In the genomic region with DNA sequence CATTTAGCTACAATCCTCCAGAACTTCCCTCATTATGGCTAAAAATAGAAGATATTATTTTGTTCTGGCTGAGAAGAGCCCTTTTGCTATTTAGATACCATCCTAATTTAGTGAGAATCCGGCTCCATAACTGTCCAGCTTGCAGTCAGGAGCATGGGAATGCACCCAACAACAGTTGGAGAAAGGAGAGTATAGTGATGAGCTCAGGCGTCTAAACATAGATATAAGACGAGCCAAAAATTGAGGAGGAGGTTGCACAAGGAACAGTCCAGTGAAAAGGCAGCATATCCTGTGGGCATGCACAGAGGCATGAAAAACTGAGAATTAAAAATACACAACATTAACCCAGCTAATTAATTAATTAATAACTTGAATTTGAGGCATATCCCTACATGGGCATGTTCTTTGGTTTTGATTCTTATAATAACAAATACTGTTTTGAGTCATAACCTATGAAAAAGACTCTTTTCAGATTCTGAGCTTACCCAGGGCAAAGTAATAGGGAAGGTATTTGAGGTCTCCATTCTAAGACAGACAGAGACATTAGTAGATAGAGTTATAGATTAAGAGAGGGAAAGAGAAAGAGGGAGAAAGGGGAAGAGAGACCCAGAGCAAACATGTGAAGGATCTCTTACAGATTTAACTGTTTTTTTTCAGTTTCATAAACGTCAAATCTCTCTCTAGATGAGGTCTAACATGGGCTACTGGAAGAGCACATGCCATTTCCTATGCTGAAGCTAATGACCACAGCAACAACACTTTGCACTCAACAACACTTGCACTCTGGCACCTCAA, we compare ENCODE assay signal across 12 cellular contexts.
A peak's percentile ranks its signal among the peaks of the same experiment; 100 is the strongest.
DNase-seq lines count a peak whose midpoint lies in the region; ATAC-seq and TF ChIP-seq lines count a peak whose summit lies in the region.
"Had no signal": no experiment of that assay in that cellular context is flagged by ENCODE, and none has a peak within 500 bp of the region (broad histone marks: within the 10 kb centered on the region; RNA-seq: fewer than 3 reads in every experiment).

No MANE protein-coding gene starts in this region.

- H3K4me3 ChIP-seq in GM06990 (replicated peaks; ENCODE audit: low read depth, low read length): no peak overlapping the region
- H3K4me3 ChIP-seq in effector memory CD4-positive, alpha-beta T cell (ENCODE audit: insufficient read depth, low read depth, low read length, poor library complexity, severe bottlenecking): no peak overlapping the region
- H3K4me3 ChIP-seq in CD8-positive, alpha-beta memory T cell (ENCODE audit: low read length): no peak overlapping the region

- no peaks in the 10 kb centered on the region for H3K27me3 Mint-ChIP-seq in CD8-positive, alpha-beta memory T cell

- H3K4me1 ChIP-seq in effector memory CD4-positive, alpha-beta T cell (ENCODE audit: control insufficient read depth, insufficient read depth, low read length, poor library complexity, severe bottlenecking): no peaks in the 10 kb centered on the region
- H3K4me1 ChIP-seq in CD8-positive, alpha-beta memory T cell (ENCODE audit: insufficient read depth, low read length): no peaks in the 10 kb centered on the region

- in situ Hi-C loops in ACHN (cut with HindIII; ENCODE audit: low pct_ligation_motif_present, low pct_unique_long_range_greater_than_20kb, low sequenced_read_pairs): no loop called here

- no peaks in the 10 kb centered on the region; the same call in 1 of the 2 replicates for H3K27me3 ChIP-seq in GM06990 (replicated peaks; ENCODE audit: control insufficient read depth, insufficient read depth, low read length)
- H3K27me3 ChIP-seq in effector memory CD4-positive, alpha-beta T cell (replicated peaks; ENCODE audit: control insufficient read depth, insufficient read depth, low read length, poor library complexity, severe bottlenecking): no peaks in the 10 kb centered on the region
- H3K27me3 ChIP-seq in CD8-positive, alpha-beta memory T cell (ENCODE audit: insufficient read depth, low read length, poor library complexity, severe bottlenecking): no peaks in the 10 kb centered on the region

- H3K27ac ChIP-seq in effector memory CD4-positive, alpha-beta T cell (ENCODE audit: insufficient read depth, low read length, poor library complexity, severe bottlenecking): no peak overlapping the region
- H3K27ac ChIP-seq in CD8-positive, alpha-beta memory T cell (ENCODE audit: low read depth, low read length): no peak overlapping the region

- POLR2A ChIA-PET in CD8-positive, alpha-beta memory T cell (lab: Charles Lee): no interaction called here

- no peaks in the 10 kb centered on the region for H3K4me1 Mint-ChIP-seq in CD8-positive, alpha-beta memory T cell

- H3K36me3 ChIP-seq in GM06990 (ENCODE audit: control insufficient read depth, insufficient read depth, low read length): no peaks in the 10 kb centered on the region
- H3K36me3 ChIP-seq in effector memory CD4-positive, alpha-beta T cell (ENCODE audit: control insufficient read depth, insufficient read depth, low read length): no peaks in the 10 kb centered on the region
- no peaks in the 10 kb centered on the region for H3K36me3 ChIP-seq in CD8-positive, alpha-beta memory T cell (ENCODE audit: insufficient read depth, low read length)

- CTCF ChIA-PET in CD8-positive, alpha-beta memory T cell (lab: Charles Lee): no interaction called here

- no peak for TF ChIP-seq CTCF in GM06990 (IDR thresholded peaks at IDR 0.05; ENCODE audit: insufficient read depth, low read length, poor library complexity, severe bottlenecking)

- no peak overlapping the region for H3K27ac Mint-ChIP-seq in CD8-positive, alpha-beta memory T cell
- H3K27ac Mint-ChIP-seq: activated T-helper 1 cell treated with anti-CD3 and anti-CD28 coated beads, Interleukin-12 subunit alpha, Interleukin-12 subunit beta, Interleukin-2, Interleukin-4 antibody, amounts not matched to agents 30 ng/mL and 10 ng/mL and 1 ng/mL, durations not matched to agents 14 hours and 24 hours and 36 hours had no signal

- peaks cover 0 to 4% (median 0%) of the 10 kb centered on the region in 5 donors for H3K9me3 Mint-ChIP-seq in CD8-positive, alpha-beta memory T cell
- H3K9me3 Mint-ChIP-seq: activated T-helper 1 cell treated with anti-CD3 and anti-CD28 coated beads, Interleukin-12 subunit alpha, Interleukin-12 subunit beta, Interleukin-2, Interleukin-4 antibody, amounts not matched to agents 30 ng/mL and 10 ng/mL and 1 ng/mL, durations not matched to agents 14 hours and 24 hours and 36 hours had no signal

- ATAC-seq in GM21360 (IDR thresholded peaks at IDR 0.05; ENCODE audit: unreplicated experiment): peak; percentile 84
- peak; percentile 60 for ATAC-seq in HG03066 (IDR thresholded peaks at IDR 0.05; ENCODE audit: low read depth, unreplicated experiment)
- ATAC-seq: left lobe of liver had no signal

- peaks cover 0 to 6% (median 2%) of the 10 kb centered on the region in 3 donors for H3K36me3 Mint-ChIP-seq in CD8-positive, alpha-beta memory T cell

- H3K4me3 Mint-ChIP-seq in CD8-positive, alpha-beta memory T cell: no peak overlapping the region
- H3K4me3 Mint-ChIP-seq: activated T-helper 1 cell treated with anti-CD3 and anti-CD28 coated beads, Interleukin-12 subunit alpha, Interleukin-12 subunit beta, Interleukin-2, Interleukin-4 antibody, amounts not matched to agents 30 ng/mL and 10 ng/mL and 1 ng/mL, durations not matched to agents 14 hours and 24 hours and 36 hours had no signal

- DNase-seq in GM06990 (ENCODE audit: extremely low read depth, insufficient read length) (peak; percentile 58), fibroblast of peridontal ligament (ENCODE audit: extremely low read depth) (peak; percentile 42), ACHN (no peak), AG08396 (ENCODE audit: low spot score) (no peak)
- DNase-seq in effector memory CD4-positive, alpha-beta T cell: no peak
- DNase-seq in CD8-positive, alpha-beta memory T cell: no peak
- DNase-seq: stimulated activated CD4-positive, alpha-beta T cell treated with anti-CD3 and anti-CD28 coated beads, Interleukin-12 subunit alpha, Interleukin-12 subunit beta, amount 100 ng/mL, for 4 hours; SW 1271 had no signal

- H3K9me3 ChIP-seq in effector memory CD4-positive, alpha-beta T cell (ENCODE audit: control insufficient read depth, low read length): no peaks in the 10 kb centered on the region
- no peaks in the 10 kb centered on the region for H3K9me3 ChIP-seq in CD8-positive, alpha-beta memory T cell (ENCODE audit: low read length)

Comparison
In these comparisons a context has a peak if more than half of its experiments do, and no peak if none do; other contexts are left out.
1. DNase-seq: peak in GM06990 (single experiment) and fibroblast of peridontal ligament (single experiment); none in ACHN (single experiment), AG08396 (single experiment), effector memory CD4-positive, alpha-beta T cell (0 of 3) and CD8-positive, alpha-beta memory T cell (0 of 5).